In the genomic region with DNA sequence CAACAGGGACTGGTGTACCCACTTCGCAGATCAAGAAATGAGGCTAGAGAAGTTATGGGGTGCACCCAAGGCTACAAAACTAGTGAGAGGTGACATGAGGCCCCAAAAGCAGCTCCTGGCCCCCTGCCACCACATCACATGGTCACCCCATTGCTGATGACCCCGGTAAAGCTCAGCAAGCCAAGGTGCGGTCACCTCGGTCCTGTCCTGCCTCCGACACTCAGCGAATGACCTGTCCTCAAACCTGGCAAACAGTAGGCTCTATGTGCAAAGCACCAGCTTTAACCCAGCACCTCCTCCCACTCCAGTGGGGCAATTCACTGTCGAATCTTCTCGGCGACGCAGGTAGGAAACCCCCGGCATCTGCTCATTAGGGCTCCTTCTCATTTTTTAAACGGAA, we compare ENCODE assay signal across 18 cellular contexts.
DNase-seq lines count a peak whose midpoint lies in the region; ATAC-seq, FAIRE-seq and TF ChIP-seq lines count a peak whose summit lies in the region.
"Had no signal": no experiment of that assay in that cellular context is flagged by ENCODE, and none has a peak within 500 bp of the region (broad histone marks: within the 10 kb centered on the region; RNA-seq: fewer than 3 reads in every experiment).

No MANE protein-coding gene starts in this region.

- H3K4me1 ChIP-seq in adrenal gland (replicated peaks in 1 of 2) (peaks cover 0 to 12% of the 10 kb centered on the region in 2 donors), esophagus muscularis mucosa (peaks cover 8 to 27% (median 15%) of the 10 kb centered on the region in 4 donors), tibial artery (peaks cover 0 to 66% (median 19%) of the 10 kb centered on the region in 4 donors)

- no peaks in the 10 kb centered on the region for H3F3A ChIP-seq in neural cell (ENCODE audit: insufficient read depth, low read length, poor library complexity, severe bottlenecking)

- TF ChIP-seq POLR2A in adrenal gland (IDR thresholded peaks at IDR 0.05) (no peak), esophagus muscularis mucosa (IDR thresholded peaks at IDR 0.05; ENCODE audit: low read depth) (no peak)

- H3K9me3 Mint-ChIP-seq in natural killer cell treated with Interleukin-12 subunit alpha and Interleukin-12 subunit beta and Interleukin-15 and Interleukin-18, amount 100 ng/mL, for 72 hours: no peaks in the 10 kb centered on the region
- H3K9me3 Mint-ChIP-seq: activated CD4-positive, alpha-beta T cell treated with anti-CD3 and anti-CD28 coated beads, Interleukin-2, amount 10 ng/mL, durations not matched to agents 7 days and 5 days; central memory CD8-positive, alpha-beta T cell had no signal

- no peaks in the 10 kb centered on the region for H3K79me2 ChIP-seq in neural cell (replicated peaks; ENCODE audit: insufficient read depth, low read length)

- H3K4me3 Mint-ChIP-seq in natural killer cell treated with Interleukin-12 subunit alpha and Interleukin-12 subunit beta and Interleukin-15 and Interleukin-18, amount 100 ng/mL, for 72 hours: no peak overlapping the region
- H3K4me3 Mint-ChIP-seq: activated CD4-positive, alpha-beta T cell treated with anti-CD3 and anti-CD28 coated beads, Interleukin-2, amount 10 ng/mL, durations not matched to agents 7 days and 5 days; B cell; central memory CD8-positive, alpha-beta T cell had no signal

- TF ChIP-seq RAD21 in neural cell (conservative IDR thresholded peaks at IDR 0.05): no peak

- H3K4me1 Mint-ChIP-seq in natural killer cell treated with Interleukin-12 subunit alpha and Interleukin-12 subunit beta and Interleukin-15 and Interleukin-18, amount 100 ng/mL, for 72 hours (ENCODE audit: low read depth in 2 of 2): peaks cover 13 to 39% of the 10 kb centered on the region in 2 donors

- no peaks in the 10 kb centered on the region for H3K9me3 ChIP-seq in adrenal gland (replicated peaks in 1 of 3)
- H3K9me3 ChIP-seq in esophagus muscularis mucosa: no peaks in the 10 kb centered on the region
- H3K9me3 ChIP-seq in neural cell (ENCODE audit: low read length): no peaks in the 10 kb centered on the region
- no peaks in the 10 kb centered on the region for H3K9me3 ChIP-seq in tibial artery

- H3K4me3 ChIP-seq in adrenal gland: no peak overlapping the region
- H3K4me3 ChIP-seq in esophagus muscularis mucosa: no peak overlapping the region
- H3K4me3 ChIP-seq in neural cell (ENCODE audit: low read length): no peak overlapping the region
- no peak overlapping the region for H3K4me3 ChIP-seq in tibial artery
- H3K4me3 ChIP-seq: lung had no signal

- no peaks in the 10 kb centered on the region for H3K36me3 Mint-ChIP-seq in natural killer cell treated with Interleukin-12 subunit alpha and Interleukin-12 subunit beta and Interleukin-15 and Interleukin-18, amount 100 ng/mL, for 72 hours

- H3K36me3 ChIP-seq in adrenal gland (replicated peaks in 1 of 2): no peaks in the 10 kb centered on the region
- H3K36me3 ChIP-seq in esophagus muscularis mucosa: no peaks in the 10 kb centered on the region
- no peaks in the 10 kb centered on the region for H3K36me3 ChIP-seq in neural cell (ENCODE audit: insufficient read depth, low read length)
- no peaks in the 10 kb centered on the region for H3K36me3 ChIP-seq in tibial artery

- H4K20me1 ChIP-seq in neural cell (ENCODE audit: insufficient read depth): no peaks in the 10 kb centered on the region

- intact Hi-C loops in adrenal gland (cut with DNase I) (loop anchor here in 1 of 2 donors (2.0 kb wide), 1 partner anchor 119 kb away; no protein-coding TSS in a partner anchor), esophagus muscularis mucosa (cut with DNase I) (no loop called here), tibial artery (cut with DNase I; ENCODE audit: low total_unique reads) (loop anchor here (10.0 kb wide), 1 partner anchor 485 kb away; no protein-coding TSS in a partner anchor)

- H3K27me3 ChIP-seq in adrenal gland: no peaks in the 10 kb centered on the region
- H3K27me3 ChIP-seq in esophagus muscularis mucosa: no peaks in the 10 kb centered on the region
- H3K27me3 ChIP-seq in neural cell (ENCODE audit: insufficient read depth, low read depth, low read length): no peaks in the 10 kb centered on the region
- H3K27me3 ChIP-seq in tibial artery: no peaks in the 10 kb centered on the region

- H3K4me2 ChIP-seq in neural cell (ENCODE audit: low read length): no peak overlapping the region
- H3K4me2 ChIP-seq: KMS-11 had no signal

- H3K27ac Mint-ChIP-seq in natural killer cell treated with Interleukin-12 subunit alpha and Interleukin-12 subunit beta and Interleukin-15 and Interleukin-18, amount 100 ng/mL, for 72 hours: no peak overlapping the region
- H3K27ac Mint-ChIP-seq: activated CD4-positive, alpha-beta T cell treated with anti-CD3 and anti-CD28 coated beads, Interleukin-2, amount 10 ng/mL, durations not matched to agents 7 days and 5 days; B cell; progenitor cell of endocrine pancreas had no signal

- no peaks in the 10 kb centered on the region for H3K9me2 ChIP-seq in neural cell (ENCODE audit: insufficient read depth, low read length)

- peaks cover 6 to 12% of the 10 kb centered on the region in 2 donors for H3K27me3 Mint-ChIP-seq in natural killer cell treated with Interleukin-12 subunit alpha and Interleukin-12 subunit beta and Interleukin-15 and Interleukin-18, amount 100 ng/mL, for 72 hours
- H3K27me3 Mint-ChIP-seq: activated CD4-positive, alpha-beta T cell treated with anti-CD3 and anti-CD28 coated beads, Interleukin-2, amount 10 ng/mL, durations not matched to agents 7 days and 5 days; central memory CD8-positive, alpha-beta T cell had no signal

- TF ChIP-seq CTCF in adrenal gland (IDR thresholded peaks at IDR 0.05) (no peak), esophagus muscularis mucosa (IDR thresholded peaks at IDR 0.05) (no peak), neural cell (IDR thresholded peaks at IDR 0.05; ENCODE audit: poor library complexity, severe bottlenecking) (no peak), tibial artery (IDR thresholded peaks at IDR 0.05) (no peak)

- H3K9ac ChIP-seq in neural cell (ENCODE audit: low read length): peak overlapping the region; percentile 47
- H3K9ac ChIP-seq: KMS-11 had no signal

- no peak for ATAC-seq in natural killer cell treated with Interleukin-12 subunit alpha and Interleukin-12 subunit beta and Interleukin-15 and Interleukin-18, amount 100 ng/mL, for 72 hours

- 92 to 97% (median 95%) methylated on average over 11 to 12 of the region's 12 CpGs for WGBS in adrenal gland, 4 donors
- 97% methylated on average over 6 of the region's 12 CpGs for WGBS in esophagus muscularis mucosa

- TF ChIP-seq EP300 in esophagus muscularis mucosa (IDR thresholded peaks at IDR 0.05) (no peak), neural cell (conservative IDR thresholded peaks at IDR 0.05; ENCODE audit: poor library complexity, severe bottlenecking) (no peak)

- FAIRE-seq in urothelium cell line (lab: Jason Lieb, UNC): no peak

- H2AFZ ChIP-seq in neural cell (ENCODE audit: low read depth, low read length): no peak overlapping the region

- no peak for DNase-seq in adrenal gland
- DNase-seq in esophagus muscularis mucosa (ENCODE audit: extremely low spot score): no peak
- DNase-seq in tibial artery: peak in 1 of 2 donors; percentile 71
- no peak for DNase-seq in KG1 (lab: John Stamatoyannopoulos, UW)
- DNase-seq in natural killer cell treated with Interleukin-12 subunit alpha and Interleukin-12 subunit beta and Interleukin-15 and Interleukin-18, amount 100 ng/mL, for 72 hours (ENCODE audit: low spot score): no peak
- no peak for DNase-seq in urothelium cell line (ENCODE audit: low spot score)
- DNase-seq: activated CD4-positive, alpha-beta T cell treated with anti-CD3 and anti-CD28 coated beads, Interleukin-2, amount 10 ng/mL, durations not matched to agents 7 days and 5 days; activated gamma-delta T cell treated with Interleukin-2 at 50 U/mL for 16 hours; amniotic stem cell; NCI-H1048; NCI-H510A treated with DMSO at 0.1 percent for 48 hours; SHP77 treated with DMSO at 0.1 percent for 48 hours had no signal

- H3K27ac ChIP-seq in adrenal gland (peak overlapping the region in 3 of 5 donors; percentile 26 to 87 (median 71)), esophagus muscularis mucosa (replicated peaks in 1 of 4) (peak overlapping the region; percentile 49 to 66 (median 64)), neural cell (ENCODE audit: low read length) (peak overlapping the region; percentile 75), tibial artery (peak overlapping the region; percentile 57 to 80)
- H3K27ac ChIP-seq: KMS-11 had no signal

TF ChIP-seq in neural cell, 6 proteins besides CTCF, POLR2A, EP300 and RAD21:
- TF ChIP-seq EZH2 (IDR thresholded peaks at IDR 0.05; ENCODE audit: borderline replicate concordance, insufficient read depth, low read length, poor library complexity, severe bottlenecking) (no peak), MXI1 (conservative IDR thresholded peaks at IDR 0.05; ENCODE audit: poor library complexity, severe bottlenecking) (no peak), TAF1 (IDR thresholded peaks at IDR 0.05; ENCODE audit: low read depth) (no peak), SMC3 (conservative IDR thresholded peaks at IDR 0.05; ENCODE audit: poor library complexity) (no peak), POLR2AphosphoS5 (IDR thresholded peaks at IDR 0.05) (no peak), REST (IDR thresholded peaks at IDR 0.05; ENCODE audit: borderline replicate concordance) (no peak)
TF ChIP-seq in neural cell: peak in this region for 0.
